ENCODE assay signal across 9 cellular contexts in genomic region chr4:154744341-154744948, GRCh38. TPM values are rescaled to one million over a fixed set of nuclear protein-coding genes. Genes with fewer than 3 reads are reported as not detected.
A peak's percentile ranks its signal among the peaks of the same experiment; 100 is the strongest.
DNase-seq lines count a peak whose midpoint lies in the region; ATAC-seq, FAIRE-seq and TF ChIP-seq lines count a peak whose summit lies in the region.
"Had no signal": no experiment of that assay in that cellular context is flagged by ENCODE, and none has a peak within 500 bp of the region (broad histone marks: within the 10 kb centered on the region; RNA-seq: fewer than 3 reads in every experiment).

No MANE protein-coding gene starts in this region.

- H3K27me3 ChIP-seq in ectodermal cell (ENCODE audit: control insufficient read depth, insufficient read depth, low read length, poor library complexity, severe bottlenecking) = peaks cover 72% of the 10 kb centered on the region
- no peaks in the 10 kb centered on the region for H3K27me3 ChIP-seq in aorta (ENCODE audit: control insufficient read depth in 1 of 2, insufficient read depth in 2 of 2, low read length in 1 of 2)

- peaks cover 23% of the 10 kb centered on the region for H3K4me1 ChIP-seq in ectodermal cell (ENCODE audit: control insufficient read depth, insufficient read depth, low read length)
- no peaks in the 10 kb centered on the region for H3K4me1 ChIP-seq in aorta (ENCODE audit: control insufficient read depth in 1 of 2, insufficient read depth in 2 of 2, low read length in 2 of 2)

- TF ChIP-seq CTCF in RWPE1 (conservative IDR thresholded peaks at IDR 0.05; ENCODE audit: low read depth) = no peak

- CTCF ChIA-PET in RWPE1 (lab: Yijun Ruan, JAX) = interaction anchor here (0.5 to 1.2 kb wide), 5 partner anchors 8 to 1808 kb away, joined by 3 to 7 read pairs (median 4); no protein-coding TSS in a partner anchor

- peak overlapping the region; percentile 75 for H3K4me3 Mint-ChIP-seq in stimulated activated naive CD8-positive, alpha-beta T cell treated with anti-CD3 and anti-CD28 coated beads, Interleukin-15, Interleukin-2, amounts not matched to agents 100 ng/mL and 50 ng/mL, for 24 hours
- peak overlapping the region; percentile 79 for H3K4me3 Mint-ChIP-seq in natural killer cell treated with Interleukin-12 subunit alpha and Interleukin-12 subunit beta and Interleukin-15 and Interleukin-18, amount 100 ng/mL, for 72 hours

- no peaks in the 10 kb centered on the region for H3K36me3 ChIP-seq in ectodermal cell (ENCODE audit: control insufficient read depth, insufficient read depth, low read length)
- H3K36me3 ChIP-seq in aorta (ENCODE audit: control insufficient read depth in 1 of 2, insufficient read depth in 2 of 2, low read length in 1 of 2) = no peaks in the 10 kb centered on the region

- 1% methylated on average over 33 of the region's 33 CpGs for WGBS in ectodermal cell, 2 experiments
- WGBS in aorta, 2 donors = 4% methylated on average over 33 of the region's 33 CpGs

- H3K27ac Mint-ChIP-seq in stimulated activated naive CD8-positive, alpha-beta T cell treated with anti-CD3 and anti-CD28 coated beads, Interleukin-15, Interleukin-2, amounts not matched to agents 100 ng/mL and 50 ng/mL, for 24 hours = no peak overlapping the region
- H3K27ac Mint-ChIP-seq in natural killer cell treated with Interleukin-12 subunit alpha and Interleukin-12 subunit beta and Interleukin-15 and Interleukin-18, amount 100 ng/mL, for 72 hours = no peak overlapping the region

- H3K4me1 Mint-ChIP-seq in stimulated activated naive CD8-positive, alpha-beta T cell treated with anti-CD3 and anti-CD28 coated beads, Interleukin-15, Interleukin-2, amounts not matched to agents 100 ng/mL and 50 ng/mL, for 24 hours (ENCODE audit: low read depth) = peaks cover 17% of the 10 kb centered on the region
- H3K4me1 Mint-ChIP-seq in natural killer cell treated with Interleukin-12 subunit alpha and Interleukin-12 subunit beta and Interleukin-15 and Interleukin-18, amount 100 ng/mL, for 72 hours (ENCODE audit: low read depth in 2 of 2) = peaks cover 0 to 5% of the 10 kb centered on the region in 2 donors

- no peak for FAIRE-seq in frontal cortex (lab: Jason Lieb, UNC)
- FAIRE-seq: GM19239 had no signal

- H3K27me3 Mint-ChIP-seq in stimulated activated naive CD8-positive, alpha-beta T cell treated with anti-CD3 and anti-CD28 coated beads, Interleukin-15, Interleukin-2, amounts not matched to agents 100 ng/mL and 50 ng/mL, for 24 hours = peaks cover 80% of the 10 kb centered on the region
- H3K27me3 Mint-ChIP-seq in natural killer cell treated with Interleukin-12 subunit alpha and Interleukin-12 subunit beta and Interleukin-15 and Interleukin-18, amount 100 ng/mL, for 72 hours = peaks cover 34 to 60% of the 10 kb centered on the region in 2 donors

- no peak overlapping the region for H3K27ac ChIP-seq in ectodermal cell (ENCODE audit: insufficient read depth, low read depth, low read length, poor library complexity, severe bottlenecking)
- no peak overlapping the region for H3K27ac ChIP-seq in aorta (ENCODE audit: low read depth in 1 of 2, low read length in 2 of 2)
- H3K27ac ChIP-seq in RWPE1 = no peak overlapping the region

- intact Hi-C loops in aorta (cut with DNase I) = no loop called here

- no peaks in the 10 kb centered on the region for H3K9me3 ChIP-seq in ectodermal cell (ENCODE audit: control insufficient read depth, low read length)
- H3K9me3 ChIP-seq in aorta (ENCODE audit: control insufficient read depth, low read length) = no peaks in the 10 kb centered on the region

- H3K36me3 Mint-ChIP-seq in stimulated activated naive CD8-positive, alpha-beta T cell treated with anti-CD3 and anti-CD28 coated beads, Interleukin-15, Interleukin-2, amounts not matched to agents 100 ng/mL and 50 ng/mL, for 24 hours (ENCODE audit: low read depth) = no peaks in the 10 kb centered on the region
- no peaks in the 10 kb centered on the region for H3K36me3 Mint-ChIP-seq in natural killer cell treated with Interleukin-12 subunit alpha and Interleukin-12 subunit beta and Interleukin-15 and Interleukin-18, amount 100 ng/mL, for 72 hours

- DNase-seq in stimulated activated naive CD8-positive, alpha-beta T cell treated with anti-CD3 and anti-CD28 coated beads, Interleukin-15, Interleukin-2, amounts not matched to agents 100 U/mL and 50 U/mL, for 24 hours = no peak
- DNase-seq in natural killer cell treated with Interleukin-12 subunit alpha and Interleukin-12 subunit beta and Interleukin-15 and Interleukin-18, amount 100 ng/mL, for 72 hours (ENCODE audit: low spot score) = no peak
- DNase-seq in aorta (no peak), frontal cortex (ENCODE audit: low spot score in 2 of 2) (no peak), RWPE1 (ENCODE audit: low spot score) (no peak), GM19238 (ENCODE audit: insufficient read length, low spot score) (no peak)

- no peaks in the 10 kb centered on the region for H3K9me3 Mint-ChIP-seq in stimulated activated naive CD8-positive, alpha-beta T cell treated with anti-CD3 and anti-CD28 coated beads, Interleukin-15, Interleukin-2, amounts not matched to agents 100 ng/mL and 50 ng/mL, for 24 hours
- no peaks in the 10 kb centered on the region for H3K9me3 Mint-ChIP-seq in natural killer cell treated with Interleukin-12 subunit alpha and Interleukin-12 subunit beta and Interleukin-15 and Interleukin-18, amount 100 ng/mL, for 72 hours

- ATAC-seq in stimulated activated naive CD8-positive, alpha-beta T cell treated with anti-CD3 and anti-CD28 coated beads, Interleukin-15, Interleukin-2, amounts not matched to agents 100 U/mL and 50 U/mL, for 24 hours = no peak
- ATAC-seq in natural killer cell treated with Interleukin-12 subunit alpha and Interleukin-12 subunit beta and Interleukin-15 and Interleukin-18, amount 100 ng/mL, for 72 hours = peak in 1 of 2 donors; percentile 20
- peak; percentile 45 for ATAC-seq in aorta (ENCODE audit: low FRiP score)

- H3K4me3 ChIP-seq in ectodermal cell (ENCODE audit: insufficient read depth, low read depth, low read length) (peak overlapping the region; percentile 44), aorta (ENCODE audit: low read length in 2 of 2) (peak overlapping the region; percentile 1 to 40)

- POLR2A ChIA-PET in RWPE1 (lab: Yijun Ruan, JAX; ENCODE audit: low non-redundant PET) = interaction anchor here (0.7 kb wide), 1 partner anchor 1965 kb away, joined by 3 read pairs; the partner anchor contains the start of gene TIGD4

RNA-seq across cellular contexts. Expression of gene LRAT, which starts 0.6 kb away (rescaled TPM):
- 1.0 TPM for polyA plus RNA-seq in ectodermal cell (2013, experiment 1 of 4)
- 2.0 TPM for polyA plus RNA-seq in ectodermal cell (2013, experiment 2 of 4)
- polyA plus RNA-seq in ectodermal cell (2013, experiment 3 of 4) = 0.96 TPM
- polyA plus RNA-seq in ectodermal cell (2013, experiment 4 of 4) = 0.69 TPM
- total RNA-seq in natural killer cell treated with Interleukin-12 subunit alpha and Interleukin-12 subunit beta and Interleukin-15 and Interleukin-18, amount 100 ng/mL, for 72 hours = not detected
- total RNA-seq in aorta (under 1 TPM in 1 of 2 donors, not detected in 1; 0.27 TPM), frontal cortex (0.41 TPM)
- polyA plus RNA-seq in aorta = under 1 TPM in 1 of 2 donors, not detected in 1; 0.50 TPM

RNA-seq across cellular contexts. Expression of gene RBM46, which starts 36.6 kb away (rescaled TPM):
- not detected for polyA plus RNA-seq in ectodermal cell (2013, experiment 1 of 4)
- polyA plus RNA-seq in ectodermal cell (2013, experiment 2 of 4) = not detected
- polyA plus RNA-seq in ectodermal cell (2013, experiment 3 of 4) = not detected
- polyA plus RNA-seq in ectodermal cell (2013, experiment 4 of 4) = not detected
- not detected for total RNA-seq in natural killer cell treated with Interleukin-12 subunit alpha and Interleukin-12 subunit beta and Interleukin-15 and Interleukin-18, amount 100 ng/mL, for 72 hours
- total RNA-seq in aorta (not detected), frontal cortex (not detected)
- not detected for polyA plus RNA-seq in aorta
